1 cellular context compared by ENCODE assay signal in genomic region chr16:89142474-89143197, GRCh38.
TF ChIP-seq lines count a peak whose summit lies in the region.

No MANE protein-coding gene starts in this region.

TF ChIP-seq in HCT116, 20 proteins besides CTCF, POLR2A, EP300 and RAD21:
- TF ChIP-seq ELF1 (IDR thresholded peaks at IDR 0.05; ENCODE audit: borderline replicate concordance, low read depth) (no peak), CBX3 (IDR thresholded peaks at IDR 0.05; ENCODE audit: low read depth) (no peak), SP1 (IDR thresholded peaks at IDR 0.05; ENCODE audit: low read depth) (no peak), TCF7L2 (IDR thresholded peaks at IDR 0.05; ENCODE audit: borderline replicate concordance, extremely low read depth, insufficient read depth, insufficient read length) (no peak), SRF (IDR thresholded peaks at IDR 0.05; ENCODE audit: low read depth) (no peak), ZFX (IDR thresholded peaks at IDR 0.05) (no peak), REST (IDR thresholded peaks at IDR 0.05; ENCODE audit: low read depth) (no peak), EGR1 (IDR thresholded peaks at IDR 0.05; ENCODE audit: low read depth) (no peak), CEBPB (IDR thresholded peaks at IDR 0.05; ENCODE audit: low read depth) (no peak), JUND (IDR thresholded peaks at IDR 0.05) (no peak), SIN3A (IDR thresholded peaks at IDR 0.05; ENCODE audit: low read depth) (no peak), MAX (IDR thresholded peaks at IDR 0.05) (no peak), ZBTB33 (IDR thresholded peaks at IDR 0.05; ENCODE audit: extremely low read depth, insufficient replicate concordance, low read length) (no peak), ZNF274 (IDR thresholded peaks at IDR 0.05; ENCODE audit: low read depth, low read length) (no peak), YY1 (IDR thresholded peaks at IDR 0.05; ENCODE audit: extremely low read depth, insufficient replicate concordance, low read depth, low read length) (no peak)
- TF ChIP-seq, protein P1, sequence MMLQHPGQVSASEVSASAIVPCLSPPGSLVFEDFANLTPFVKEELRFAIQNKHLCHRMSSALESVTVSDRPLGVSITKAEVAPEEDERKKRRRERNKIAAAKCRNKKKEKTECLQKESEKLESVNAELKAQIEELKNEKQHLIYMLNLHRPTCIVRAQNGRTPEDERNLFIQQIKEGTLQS (IDR thresholded peaks at IDR 0.05), result no peak
